In the genomic region with DNA sequence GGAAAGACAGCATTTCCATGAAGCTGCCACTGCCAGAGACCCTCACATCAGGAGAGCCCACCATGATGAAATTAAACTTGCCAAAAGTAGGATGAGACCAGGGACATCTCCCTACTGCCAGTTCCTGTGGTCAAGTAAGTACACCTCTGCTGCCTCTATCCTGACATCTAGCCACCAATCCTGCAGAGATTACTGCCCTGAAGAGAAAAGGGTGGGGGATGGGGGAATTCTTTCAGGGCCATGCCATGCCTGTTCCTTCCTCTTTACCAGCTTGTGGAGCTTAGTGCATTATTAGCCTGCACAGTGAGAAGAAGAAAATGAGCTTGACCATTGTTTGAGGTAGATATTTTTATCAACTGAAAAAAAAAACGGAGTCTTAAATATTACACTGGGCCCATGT, we compare ENCODE assay signal across 20 cellular contexts.
DNase-seq lines count a peak whose midpoint lies in the region; ATAC-seq, FAIRE-seq and TF ChIP-seq lines count a peak whose summit lies in the region.
"Had no signal": no experiment of that assay in that cellular context is flagged by ENCODE, and none has a peak within 500 bp of the region (broad histone marks: within the 10 kb centered on the region; RNA-seq: fewer than 3 reads in every experiment).

No MANE protein-coding gene starts in this region.

- H3K56ac ChIP-seq in H1 (replicated peaks; ENCODE audit: insufficient read length, low read depth, low read length) = no peak overlapping the region

- H2BK120ac ChIP-seq in H1 (replicated peaks; ENCODE audit: low read depth, low read length) (no peak overlapping the region), neuronal stem cell (ENCODE audit: low read depth, low read length) (no peak overlapping the region)

- no peaks in the 10 kb centered on the region for H3K9me3 ChIP-seq in H1 (ENCODE audit: insufficient read depth in 2 of 2, low read depth in 1 of 2, low read length in 1 of 2)
- H3K9me3 ChIP-seq in neuronal stem cell (replicated peaks in 1 of 2; ENCODE audit: control insufficient read depth in 2 of 2, insufficient read depth in 1 of 2, low read depth in 1 of 2, low read length in 2 of 2) = no peaks in the 10 kb centered on the region
- H3K9me3 ChIP-seq: BLaER1 treated with 17β-estradiol and CSF1 and Interleukin-3, amounts not matched to agents 10 nM and 100 nM; HAP-1 had no signal

- H3K23me2 ChIP-seq in H1 (ENCODE audit: low read depth, low read length) = no peaks in the 10 kb centered on the region

- H3K14ac ChIP-seq in H1 (ENCODE audit: insufficient read length) = no peak overlapping the region
- no peak overlapping the region for H3K14ac ChIP-seq in neuronal stem cell (ENCODE audit: low read length)

- H3K4me3 ChIP-seq in GM23338 (no peak overlapping the region), H1 (ENCODE audit: extremely low read depth in 1 of 4, insufficient read depth in 2 of 4, low read depth in 3 of 4, low read length in 4 of 4) (no peak overlapping the region), neuronal stem cell (ENCODE audit: low read length in 2 of 2) (no peak overlapping the region)
- H3K4me3 ChIP-seq: BLaER1 treated with 17β-estradiol and CSF1 and Interleukin-3, amounts not matched to agents 10 nM and 100 nM; GM23248; HAP-1 had no signal

- H2BK15ac ChIP-seq in H1 (ENCODE audit: low read length) (no peak overlapping the region), neuronal stem cell (ENCODE audit: low read length) (no peak overlapping the region)

- H3K79me2 ChIP-seq in GM23338 (replicated peaks; ENCODE audit: insufficient read depth) = no peaks in the 10 kb centered on the region
- H3K79me2 ChIP-seq in H1 (ENCODE audit: control insufficient read depth in 1 of 2, insufficient read depth in 2 of 2, low read length in 2 of 2) = no peaks in the 10 kb centered on the region

- H3K4me1 ChIP-seq in GM23338 (ENCODE audit: insufficient read depth) (no peaks in the 10 kb centered on the region; the same call in 1 of the 2 replicates), H1 (replicated peaks in 1 of 4; ENCODE audit: control insufficient read depth in 3 of 4, insufficient read depth in 4 of 4, low read length in 3 of 4) (peaks cover 2 to 5% (median 3%) of the 10 kb centered on the region in 4 experiments; a peak in 2 of 7 replicates), neuronal stem cell (ENCODE audit: control insufficient read depth in 2 of 2, insufficient read depth in 1 of 2, low read depth in 1 of 2, low read length in 2 of 2) (peaks cover 0 to 4% of the 10 kb centered on the region in 2 donors)
- H3K4me1 ChIP-seq: BLaER1 treated with 17β-estradiol and CSF1 and Interleukin-3, amounts not matched to agents 10 nM and 100 nM; HAP-1 had no signal

- H3F3A ChIP-seq in GM23338 (replicated peaks; ENCODE audit: low read depth) = no peaks in the 10 kb centered on the region

- no peak overlapping the region for H3K4me3 Mint-ChIP-seq in GM23338
- H3K4me3 Mint-ChIP-seq in activated CD4-positive, alpha-beta memory T cell treated with anti-CD3 and anti-CD28 coated beads for 36 hours = no peak overlapping the region
- H3K4me3 Mint-ChIP-seq: B cell; CD8-positive, alpha-beta T cell had no signal

- no peak overlapping the region for H2AK5ac ChIP-seq in H1 (ENCODE audit: low read depth, low read length)
- no peak overlapping the region for H2AK5ac ChIP-seq in neuronal stem cell (ENCODE audit: low read depth, low read length)

- no peaks in the 10 kb centered on the region for H3K36me3 Mint-ChIP-seq in GM23338 (ENCODE audit: low read depth)
- H3K36me3 Mint-ChIP-seq in activated CD4-positive, alpha-beta memory T cell treated with anti-CD3 and anti-CD28 coated beads for 36 hours = no peaks in the 10 kb centered on the region
- H3K36me3 Mint-ChIP-seq: CD8-positive, alpha-beta T cell had no signal

- H4K8ac ChIP-seq in H1 (ENCODE audit: extremely low read depth, insufficient read depth, low read length) (no peak overlapping the region), neuronal stem cell (ENCODE audit: low read depth, low read length) (no peak overlapping the region)

- 89% methylated on average over 1 of the region's 1 CpG; no CpG with 5 or more reads in 1 of the 2 experiments for WGBS in H1 (ENCODE audit: extremely low coverage in 1 of 2, insufficient coverage in 1 of 2, insufficient read length in 1 of 2, insufficient replicate concordance in 2 of 2, low coverage in 1 of 2, low lambda C conversion rate in 2 of 2, missing lambda C conversion rate in 1 of 2), 2 experiments
- WGBS in neuronal stem cell (ENCODE audit: extremely low coverage in 2 of 2, insufficient read length in 2 of 2, insufficient replicate concordance in 1 of 2), 2 donors = no CpG with 5 or more reads among the region's 1 CpG

- intact Hi-C loops in activated CD4-positive, alpha-beta memory T cell treated with anti-CD3 and anti-CD28 coated beads for 36 hours (cut with micrococcal nuclease) = no loop called here

- H2AFZ ChIP-seq in GM23338 (0 out of 2 replicates have a peak overlapping the region, but pooled peaks have one; percentile 43), H1 (ENCODE audit: low read length) (peak overlapping the region; percentile 90), neuronal stem cell (ENCODE audit: low read length) (no peak overlapping the region)
- H2AFZ ChIP-seq: GM23248 had no signal

- no peak for FAIRE-seq in H1 (lab: Jason Lieb, UNC)
- FAIRE-seq: G401.6, GM12892, GM18507 had no signal

- peaks cover 10% of the 10 kb centered on the region for H3K4me1 Mint-ChIP-seq in GM23338
- no peaks in the 10 kb centered on the region for H3K4me1 Mint-ChIP-seq in activated CD4-positive, alpha-beta memory T cell treated with anti-CD3 and anti-CD28 coated beads for 36 hours (ENCODE audit: low read depth)
- H3K4me1 Mint-ChIP-seq: B cell had no signal

- TF ChIP-seq POLR2A in H1 (IDR thresholded peaks at IDR 0.05; ENCODE audit: control extremely low read depth in 1 of 2, low read depth in 2 of 2, low read length in 2 of 2) = no peak

- POLR2A ChIA-PET in H1 (lab: Charles Lee; ENCODE audit: partially characterized antibody) = no interaction called here
- POLR2A ChIA-PET in activated CD4-positive, alpha-beta memory T cell treated with anti-CD3 and anti-CD28 coated beads for 36 hours (lab: Charles Lee) = no interaction called here

- H3K36me3 ChIP-seq in GM23338 (ENCODE audit: insufficient read depth) (no peaks in the 10 kb centered on the region), H1 (ENCODE audit: control insufficient read depth in 2 of 4, insufficient read depth in 4 of 4, low read length in 3 of 4) (no peaks in the 10 kb centered on the region), neuronal stem cell (replicated peaks in 1 of 2; ENCODE audit: control insufficient read depth in 2 of 2, insufficient read depth in 2 of 2, low read length in 2 of 2) (no peaks in the 10 kb centered on the region)
- H3K36me3 ChIP-seq: BLaER1 treated with 17β-estradiol and CSF1 and Interleukin-3, amounts not matched to agents 10 nM and 100 nM; HAP-1 had no signal

- TF ChIP-seq CTCF in GM23338 (conservative IDR thresholded peaks at IDR 0.05; ENCODE audit: low read depth in 2 of 2) = no peak
- no peak for TF ChIP-seq CTCF in H1 (IDR thresholded peaks at IDR 0.05; ENCODE audit: control extremely low read depth in 1 of 3, insufficient read depth in 1 of 3, low read depth in 1 of 3, low read length in 3 of 3)
- no peak for TF ChIP-seq CTCF in GM10266 (IDR thresholded peaks at IDR 0.05; ENCODE audit: control insufficient read depth, insufficient read depth, low read depth, missing control alignments)

- no peaks in the 10 kb centered on the region for H3K27me3 Mint-ChIP-seq in GM23338 (ENCODE audit: insufficient read depth, low read depth, poor library complexity)
- H3K27me3 Mint-ChIP-seq in activated CD4-positive, alpha-beta memory T cell treated with anti-CD3 and anti-CD28 coated beads for 36 hours = no peaks in the 10 kb centered on the region
- H3K27me3 Mint-ChIP-seq: B cell had no signal

- H4K20me1 ChIP-seq in GM23338 (replicated peaks; ENCODE audit: insufficient read depth) (no peaks in the 10 kb centered on the region), H1 (replicated peaks in 1 of 2; ENCODE audit: control insufficient read depth in 1 of 2, insufficient read depth in 2 of 2, low read length in 2 of 2) (no peaks in the 10 kb centered on the region)
- H4K20me1 ChIP-seq: BLaER1 treated with 17β-estradiol and CSF1 and Interleukin-3, amounts not matched to agents 10 nM and 100 nM had no signal

- H2BK5ac ChIP-seq in H1 (ENCODE audit: low read depth, low read length) (no peak overlapping the region), neuronal stem cell (ENCODE audit: low read length) (no peak overlapping the region)

- H3K9ac ChIP-seq in H1 (replicated peaks in 1 of 4; ENCODE audit: extremely low read depth in 1 of 4, low read depth in 3 of 4, low read length in 3 of 4) (no peak overlapping the region), neuronal stem cell (ENCODE audit: low read depth, low read length, poor library complexity) (no peak overlapping the region)
- H3K9ac ChIP-seq: BLaER1 treated with 17β-estradiol and CSF1 and Interleukin-3, amounts not matched to agents 10 nM and 100 nM; GM23248 had no signal

- H2BK12ac ChIP-seq in H1 (ENCODE audit: low read depth, low read length) (peak overlapping the region; percentile 13; the same call in 1 of the 2 replicates), neuronal stem cell (ENCODE audit: low read length) (no peak overlapping the region)

- DNase-seq in GM23338 (ENCODE audit: low spot score) = peak; percentile 17
- DNase-seq in H1 (ENCODE audit: low read depth in 1 of 2, low spot score in 2 of 2) = no peak
- peak; percentile 60 for DNase-seq in islet precursor cell
- peak; percentile 18 for DNase-seq in neuronal stem cell (ENCODE audit: low spot score)
- DNase-seq in GM10266 (ENCODE audit: extremely low spot score) = no peak
- no peak for DNase-seq in activated CD4-positive, alpha-beta memory T cell treated with anti-CD3 and anti-CD28 coated beads for 36 hours
- no peak for DNase-seq in SW 1271 (lab: John Stamatoyannopoulos, UW)
- DNase-seq: Calu3; CD8-positive, alpha-beta T cell; DMS53; DND-41; EL; GM23248 had no signal

- CTCF ChIA-PET in H1 (lab: Charles Lee; ENCODE audit: partially characterized antibody) = no interaction called here
- CTCF ChIA-PET in activated CD4-positive, alpha-beta memory T cell treated with anti-CD3 and anti-CD28 coated beads for 36 hours (lab: Charles Lee) = interaction anchor here (0.7 kb wide), 1 partner anchor 11 kb away, joined by 3 read pairs; no protein-coding TSS in a partner anchor

- H3K27ac ChIP-seq in GM23338 (ENCODE audit: low read depth) (no peak overlapping the region), H1 (ENCODE audit: low read depth, low read length) (no peak overlapping the region), neuronal stem cell (replicated peaks; ENCODE audit: low read length) (no peak overlapping the region)
- H3K27ac ChIP-seq: BLaER1 treated with 17β-estradiol and CSF1 and Interleukin-3, amounts not matched to agents 10 nM and 100 nM; GM23248; HL-60 had no signal

- no peak overlapping the region for H3K27ac Mint-ChIP-seq in GM23338
- no peak overlapping the region for H3K27ac Mint-ChIP-seq in activated CD4-positive, alpha-beta memory T cell treated with anti-CD3 and anti-CD28 coated beads for 36 hours
- H3K27ac Mint-ChIP-seq: B cell; CD8-positive, alpha-beta T cell had no signal

- no peak overlapping the region for H4K5ac ChIP-seq in H1 (ENCODE audit: insufficient read length, low read depth, low read length)

- no peak overlapping the region for H3K18ac ChIP-seq in H1 (ENCODE audit: extremely low read depth, low read length)
- no peak overlapping the region for H3K18ac ChIP-seq in neuronal stem cell (ENCODE audit: low read length)

- H3K27me3 ChIP-seq in GM23338 (ENCODE audit: insufficient read depth) = no peaks in the 10 kb centered on the region
- no peaks in the 10 kb centered on the region for H3K27me3 ChIP-seq in H1 (replicated peaks in 1 of 4; ENCODE audit: control insufficient read depth in 3 of 4, extremely low read depth in 1 of 4, insufficient read depth in 3 of 4, low read length in 3 of 4)
- no peaks in the 10 kb centered on the region for H3K27me3 ChIP-seq in neuronal stem cell (ENCODE audit: control insufficient read depth in 3 of 3, insufficient read depth in 3 of 3, low read depth in 1 of 3, low read length in 3 of 3)
- H3K27me3 ChIP-seq: BLaER1 treated with 17β-estradiol and CSF1 and Interleukin-3, amounts not matched to agents 10 nM and 100 nM had no signal

- TF ChIP-seq EP300 in H1 (IDR thresholded peaks at IDR 0.05; ENCODE audit: borderline replicate concordance in 1 of 2, low read depth in 2 of 2, low read length in 2 of 2) = no peak

- H3K4me2 ChIP-seq in GM23338 (no peak overlapping the region; the same call in 1 of the 2 replicates), H1 (ENCODE audit: insufficient read depth in 1 of 2, low read depth in 2 of 2, low read length in 2 of 2) (no peak overlapping the region), neuronal stem cell (ENCODE audit: insufficient read depth, low read length, poor library complexity, severe bottlenecking) (no peak overlapping the region)
- H3K4me2 ChIP-seq: BLaER1 treated with 17β-estradiol and CSF1 and Interleukin-3, amounts not matched to agents 10 nM and 100 nM had no signal

- H3K79me1 ChIP-seq in H1 (ENCODE audit: low read depth, low read length) (no peaks in the 10 kb centered on the region), neuronal stem cell (ENCODE audit: low read depth, low read length) (no peaks in the 10 kb centered on the region)

- TF ChIP-seq RAD21 in H1 (IDR thresholded peaks at IDR 0.05 in 1 of 2, conservative IDR thresholded peaks at IDR 0.05 in 1 of 2; ENCODE audit: low read depth in 2 of 2, low read length in 2 of 2) = 0 out of 4 replicates have a peak, but pooled peaks of 1 of the 2 experiments have one; percentile 2

- H3K23ac ChIP-seq in H1 (ENCODE audit: insufficient read length) (no peak overlapping the region), neuronal stem cell (ENCODE audit: low read depth, low read length, poor library complexity) (no peak overlapping the region)

- H3K4ac ChIP-seq in H1 (replicated peaks; ENCODE audit: insufficient read length, low read depth, low read length) = no peak overlapping the region
- H3K4ac ChIP-seq in neuronal stem cell (ENCODE audit: low read length) = no peak overlapping the region

- no peak overlapping the region for H4K91ac ChIP-seq in H1 (replicated peaks; ENCODE audit: insufficient read length, low read length)
- no peak overlapping the region for H4K91ac ChIP-seq in neuronal stem cell (ENCODE audit: low read depth, low read length, poor library complexity)

- no peak; the same call in 2 of the 3 replicates for ATAC-seq in GM23338
- ATAC-seq: CD8-positive, alpha-beta T cell had no signal

- H2BK20ac ChIP-seq in H1 (ENCODE audit: low read length) = no peak overlapping the region

- no peaks in the 10 kb centered on the region for H3K9me2 ChIP-seq in GM23338 (ENCODE audit: insufficient read depth)

- no peaks in the 10 kb centered on the region for H3K9me3 Mint-ChIP-seq in GM23338
- peaks cover 19% of the 10 kb centered on the region for H3K9me3 Mint-ChIP-seq in activated CD4-positive, alpha-beta memory T cell treated with anti-CD3 and anti-CD28 coated beads for 36 hours

Comparison
In these comparisons a context has a peak if more than half of its experiments do, and no peak if none do; other contexts are left out.
1. DNase-seq: peak in GM23338 (single experiment), islet precursor cell (single experiment) and neuronal stem cell (single experiment); none in H1 (0 of 2), GM10266 (single experiment), activated CD4-positive, alpha-beta memory T cell treated with anti-CD3 and anti-CD28 coated beads for 36 hours (single experiment) and SW 1271 (0 of 2).